22 cellular contexts compared by ENCODE assay signal in genomic region chr3:160977776-160978175, GRCh38.
"Had no signal": no experiment of that assay in that cellular context is flagged by ENCODE, and none has a peak within 500 bp of the region (broad histone marks: within the 10 kb centered on the region; RNA-seq: fewer than 3 reads in every experiment).

No MANE protein-coding gene starts in this region.

- H3K27me3 Mint-ChIP-seq: type B pancreatic cell had no signal

- H3K4me1 Mint-ChIP-seq: nephron progenitor cell had no signal

- H3K9me3 ChIP-seq: esophagus muscularis mucosa, gastroesophageal sphincter, left ventricle myocardium inferior, lower lobe of right lung, psoas muscle, suprapubic skin, thyroid gland, uterus had no signal

- H3K27me3 ChIP-seq: esophagus muscularis mucosa, gastroesophageal sphincter, suprapubic skin, thyroid gland, uterus had no signal

- H3K27ac ChIP-seq: epithelial cell of prostate, esophagus muscularis mucosa, gastroesophageal sphincter, left ventricle myocardium inferior, lower lobe of right lung, psoas muscle, suprapubic skin, thyroid gland, uterus had no signal

- DNase-seq: cortex of kidney; effector memory CD4-positive, alpha-beta T cell; glutamatergic neuron; islet precursor cell; left ventricle myocardium inferior; lower lobe of right lung; mesenchymal stem cell; midbrain; nephron progenitor cell; psoas muscle; stimulated activated CD4-positive, alpha-beta T cell treated with anti-CD3 and anti-CD28 coated beads, Interleukin-4, amount 100 ng/mL, for 1 hour; stimulated activated CD8-positive, alpha-beta memory T cell treated with anti-CD3 and anti-CD28 coated beads, Interleukin-4, amount 100 ng/mL, for 48 hours; stimulated activated naive CD8-positive, alpha-beta T cell treated with anti-CD3 and anti-CD28 coated beads, Interleukin-15, Interleukin-2, amounts not matched to agents 100 U/mL and 50 U/mL, for 24 hours; thyroid gland; uterus had no signal

- H3K4me3 ChIP-seq: esophagus muscularis mucosa, gastroesophageal sphincter, left ventricle myocardium inferior, lower lobe of right lung, psoas muscle, smooth muscle cell, suprapubic skin, thyroid gland, uterus had no signal

- H3K27ac Mint-ChIP-seq: nephron progenitor cell; stimulated activated effector memory CD8-positive, alpha-beta T cell treated with anti-CD3 and anti-CD28 coated beads, Interleukin-12 subunit alpha, Interleukin-12 subunit beta, amount 100 ng/mL, for 72 hours; type B pancreatic cell had no signal

- H3K36me3 Mint-ChIP-seq: type B pancreatic cell had no signal

- H3K36me3 ChIP-seq: esophagus muscularis mucosa, gastroesophageal sphincter, left ventricle myocardium inferior, lower lobe of right lung, suprapubic skin, thyroid gland, uterus had no signal

- ATAC-seq: gastroesophageal sphincter; psoas muscle; stimulated activated effector memory CD8-positive, alpha-beta T cell treated with anti-CD3 and anti-CD28 coated beads, Interleukin-12 subunit alpha, Interleukin-12 subunit beta, amount 100 ng/mL, for 72 hours; stimulated activated naive CD8-positive, alpha-beta T cell treated with anti-CD3 and anti-CD28 coated beads, Interleukin-15, Interleukin-2, amounts not matched to agents 100 U/mL and 50 U/mL, for 24 hours had no signal

- H3K4me1 ChIP-seq: esophagus muscularis mucosa, gastroesophageal sphincter, left ventricle myocardium inferior, psoas muscle, suprapubic skin, thyroid gland, uterus had no signal

- H3K4me3 Mint-ChIP-seq: nephron progenitor cell; stimulated activated effector memory CD8-positive, alpha-beta T cell treated with anti-CD3 and anti-CD28 coated beads, Interleukin-12 subunit alpha, Interleukin-12 subunit beta, amount 100 ng/mL, for 72 hours; type B pancreatic cell had no signal
